1 cellular context compared by ENCODE assay signal in the genomic region with DNA sequence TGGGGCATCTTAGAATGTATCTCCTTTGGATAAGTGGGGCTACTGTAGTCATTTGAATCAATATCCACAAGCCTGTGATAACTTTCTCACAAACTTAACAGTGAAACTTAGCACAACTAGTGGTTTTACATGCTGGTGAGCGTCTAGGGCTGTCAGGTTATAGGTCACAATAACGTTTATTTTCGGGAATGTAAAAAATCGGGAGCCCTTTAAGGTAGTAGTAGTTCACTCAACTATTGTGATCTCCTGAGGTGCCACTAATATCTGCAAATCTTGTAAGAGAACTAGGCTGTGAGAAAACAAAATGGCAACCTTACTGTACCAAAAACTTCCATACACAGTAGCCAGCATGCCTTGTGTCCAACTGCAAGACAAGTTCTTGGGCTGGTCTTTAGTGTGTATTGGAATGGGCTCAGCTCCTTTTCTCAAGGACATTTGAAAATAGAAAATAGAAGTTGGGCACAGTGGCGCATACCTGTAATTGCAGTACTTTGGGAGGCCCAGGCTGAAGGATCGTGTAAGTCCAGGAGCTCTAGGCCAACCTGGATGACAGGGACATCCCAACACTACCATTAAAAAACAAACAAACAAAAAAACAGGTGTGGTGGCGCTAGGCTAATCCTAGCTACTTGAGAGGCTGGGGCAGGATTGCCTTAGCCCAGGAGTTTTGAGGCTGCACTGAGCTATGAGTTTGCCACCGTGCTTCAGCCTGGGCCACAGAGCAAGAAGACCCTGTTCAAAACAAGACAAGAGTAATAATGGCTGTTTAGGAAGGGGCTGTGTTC.
TF ChIP-seq lines count a peak whose summit lies in the region.

No MANE protein-coding gene starts in this region.

TF ChIP-seq in HepG2, 621 proteins besides CTCF, POLR2A, EP300 and RAD21:
- no peak for TF ChIP-seq BCLAF1 (IDR thresholded peaks at IDR 0.05)
- no peak for TF ChIP-seq HNRNPK (IDR thresholded peaks at IDR 0.05; ENCODE audit: low read depth, low read length, poor library complexity, severe bottlenecking)
- peak; percentile 85 for TF ChIP-seq RBM22 (optimal IDR thresholded peaks at IDR 0.05; ENCODE audit: low read length)
- peak; percentile 79; the same call in 1 of the 2 replicates for TF ChIP-seq SSRP1 (CRISPR knock-in tag; IDR thresholded peaks at IDR 0.05)
- TF ChIP-seq AGO2 (optimal IDR thresholded peaks at IDR 0.05; ENCODE audit: low read depth, low read length): peak; percentile 29
- peak; percentile 71 for TF ChIP-seq POLR2G (IDR thresholded peaks at IDR 0.05; ENCODE audit: low read depth, low read length)
- TF ChIP-seq SUZ12 (IDR thresholded peaks at IDR 0.05; ENCODE audit: low read depth, low read length): no peak
- peak; percentile 68; the same call in 1 of the 2 replicates for TF ChIP-seq PAF1 (CRISPR knock-in tag; IDR thresholded peaks at IDR 0.05)
- TF ChIP-seq AKAP8 (CRISPR knock-in tag; IDR thresholded peaks at IDR 0.05): no peak
TF ChIP-seq in HepG2: peak in this region for 5.
